8 cellular contexts compared by ENCODE assay signal in the genomic region with DNA sequence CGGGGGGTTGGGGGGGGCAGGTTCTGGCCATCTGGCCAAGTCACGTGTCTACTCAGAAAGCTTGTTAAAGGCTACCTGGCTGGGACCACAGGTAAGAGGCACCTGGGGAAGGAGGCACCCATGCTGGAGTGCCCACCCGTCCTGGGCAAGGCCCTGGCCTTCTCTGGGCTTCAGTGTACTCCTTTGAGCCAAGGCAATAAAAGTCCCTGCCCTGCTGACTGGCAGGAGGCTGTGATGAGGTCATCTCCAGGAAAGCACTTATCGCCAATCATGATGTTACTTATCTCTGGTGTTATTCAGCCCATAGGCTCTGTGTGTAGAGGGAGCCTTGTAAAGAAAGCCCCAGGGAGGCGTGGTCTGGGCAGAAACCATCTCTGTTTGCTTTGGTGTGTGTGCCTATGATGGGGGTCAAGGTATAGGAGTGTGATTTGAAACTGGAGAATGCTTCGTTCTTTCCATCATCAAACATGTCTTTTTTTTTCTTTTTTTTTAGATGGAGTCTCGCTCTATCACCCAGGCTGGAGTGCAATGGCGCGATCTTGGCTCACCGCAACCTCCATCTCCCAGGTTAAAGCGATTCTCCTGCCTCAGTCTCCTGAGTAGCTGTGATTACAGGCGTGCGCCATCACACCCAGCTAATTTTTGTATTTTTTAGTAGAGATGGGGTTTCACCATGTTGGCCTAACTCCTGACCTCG. TPM values are rescaled to one million over a fixed set of nuclear protein-coding genes. Genes with fewer than 3 reads are reported as not detected.
A peak's percentile ranks its signal among the peaks of the same experiment; 100 is the strongest.
DNase-seq lines count a peak whose midpoint lies in the region; ATAC-seq and TF ChIP-seq lines count a peak whose summit lies in the region.

No MANE protein-coding gene starts in this region.

- H3K4me3 ChIP-seq in foreskin fibroblast (ENCODE audit: low read depth in 1 of 2, low read length in 2 of 2) = no peak overlapping the region

- H3K27me3 Mint-ChIP-seq in T-cell = peaks cover 0 to 9% of the 10 kb centered on the region in 2 donors
- H3K27me3 Mint-ChIP-seq in activated CD4-positive, alpha-beta T cell treated with anti-CD3 and anti-CD28 coated beads, Interleukin-2, amount 10 ng/mL, durations not matched to agents 24 days and 14 days = peaks cover 15% of the 10 kb centered on the region

- POLR2A ChIA-PET in T-cell (lab: Charles Lee) = interaction anchor here (0.6 to 0.7 kb wide), 2 partner anchors 11 to 14 kb away, joined by 3 to 4 read pairs; a partner anchor contains a TSS

- no peaks in the 10 kb centered on the region for H3K36me3 Mint-ChIP-seq in T-cell
- no peaks in the 10 kb centered on the region for H3K36me3 Mint-ChIP-seq in activated CD4-positive, alpha-beta T cell treated with anti-CD3 and anti-CD28 coated beads, Interleukin-2, amount 10 ng/mL, durations not matched to agents 24 days and 14 days (ENCODE audit: low read depth)

- CTCF ChIA-PET in T-cell (lab: Charles Lee) = interaction anchor here in 1 of 2 donors (0.6 kb wide), 1 partner anchor 35 kb away, joined by 5 read pairs; no protein-coding TSS in a partner anchor

- ATAC-seq in T-cell (replicated peaks in 1 of 4) (peak in 3 of 4 experiments; percentile 39 to 78 (median 47)), esophagus mucosa (no peak)
- peak; percentile 68 for ATAC-seq in stimulated activated naive CD8-positive, alpha-beta T cell treated with anti-CD3 and anti-CD28 coated beads, Interleukin-15, Interleukin-2, amounts not matched to agents 100 U/mL and 50 U/mL, for 24 hours

- peak overlapping the region in 1 of 3 donors; percentile 64 for H3K4me3 Mint-ChIP-seq in T-cell
- H3K4me3 Mint-ChIP-seq in activated CD4-positive, alpha-beta T cell treated with anti-CD3 and anti-CD28 coated beads, Interleukin-2, amount 10 ng/mL, durations not matched to agents 24 days and 14 days = no peak overlapping the region

- intact Hi-C loops in activated CD4-positive, alpha-beta T cell treated with anti-CD3 and anti-CD28 coated beads, Interleukin-2, amount 10 ng/mL, durations not matched to agents 24 days and 14 days (cut with micrococcal nuclease) = loop anchor here (1.0 kb wide), 1 partner anchor 23 kb away; no protein-coding TSS in a partner anchor

- TF ChIP-seq CTCF in foreskin fibroblast (IDR thresholded peaks at IDR 0.05; ENCODE audit: low read depth, low read length) = no peak

- peak; percentile 100 for DNase-seq in DMS79 (lab: John Stamatoyannopoulos, UW)
- peak; percentile 99 for DNase-seq in NCI-H1092 treated with DMSO at 0.1 percent for 48 hours (lab: John Stamatoyannopoulos, UW)
- DNase-seq in T-cell = peak in 1 of 34 experiments; percentile 8
- peak; percentile 62 to 75 for DNase-seq in foreskin fibroblast
- DNase-seq in stimulated activated naive CD8-positive, alpha-beta T cell treated with anti-CD3 and anti-CD28 coated beads, Interleukin-15, Interleukin-2, amounts not matched to agents 100 U/mL and 50 U/mL, for 24 hours = no peak
- no peak for DNase-seq in activated CD8-positive, alpha-beta memory T cell treated with anti-CD3 and anti-CD28 coated beads, Interleukin-2, amount 50 U/mL, for 48 hours
- no peak for DNase-seq in activated CD4-positive, alpha-beta T cell treated with anti-CD3 and anti-CD28 coated beads, Interleukin-2, amount 10 ng/mL, durations not matched to agents 24 days and 14 days

- H3K4me1 Mint-ChIP-seq in T-cell = peaks cover 22 to 37% (median 32%) of the 10 kb centered on the region in 3 donors
- H3K4me1 Mint-ChIP-seq in activated CD4-positive, alpha-beta T cell treated with anti-CD3 and anti-CD28 coated beads, Interleukin-2, amount 10 ng/mL, durations not matched to agents 24 days and 14 days = peaks cover 13% of the 10 kb centered on the region

- peak overlapping the region in 1 of 2 donors; percentile 64 for H3K27ac Mint-ChIP-seq in T-cell
- no peak overlapping the region for H3K27ac Mint-ChIP-seq in activated CD4-positive, alpha-beta T cell treated with anti-CD3 and anti-CD28 coated beads, Interleukin-2, amount 10 ng/mL, durations not matched to agents 24 days and 14 days

- no peaks in the 10 kb centered on the region for H3K9me3 Mint-ChIP-seq in T-cell
- H3K9me3 Mint-ChIP-seq in activated CD4-positive, alpha-beta T cell treated with anti-CD3 and anti-CD28 coated beads, Interleukin-2, amount 10 ng/mL, durations not matched to agents 24 days and 14 days = no peaks in the 10 kb centered on the region

RNA-seq across cellular contexts. Expression of a gene that starts 2.5 kb away (rescaled TPM):
- total RNA-seq in T-cell (1 to 10 TPM in 1 of 5 donors, under 1 TPM in 2, not detected in 2; 0.53 to 1.3 (median 0.79) TPM), esophagus mucosa (149 TPM)
- not detected in 2 replicates for total RNA-seq in activated CD4-positive, alpha-beta T cell treated with anti-CD3 and anti-CD28 coated beads, Interleukin-2, amount 10 ng/mL, durations not matched to agents 24 days and 14 days

RNA-seq across cellular contexts. Expression of a gene that starts 14.1 kb away (rescaled TPM):
- total RNA-seq in T-cell = 1 to 10 TPM in 4 of 5 donors, under 1 TPM in 1; 0.45 to 7.2 (median 1.8) TPM
- 1.9 TPM for total RNA-seq in esophagus mucosa
- 1.3 and 1.9 TPM in 2 replicates for total RNA-seq in activated CD4-positive, alpha-beta T cell treated with anti-CD3 and anti-CD28 coated beads, Interleukin-2, amount 10 ng/mL, durations not matched to agents 24 days and 14 days

RNA-seq across cellular contexts. Expression of a gene that starts 32.7 kb away (rescaled TPM):
- not detected for total RNA-seq in T-cell
- not detected for total RNA-seq in esophagus mucosa
- total RNA-seq in activated CD4-positive, alpha-beta T cell treated with anti-CD3 and anti-CD28 coated beads, Interleukin-2, amount 10 ng/mL, durations not matched to agents 24 days and 14 days = not detected in 2 replicates

RNA-seq across cellular contexts. Expression of a gene that starts 58.2 kb away (rescaled TPM):
- total RNA-seq in T-cell = under 1 TPM in 2 of 5 donors, not detected in 3; 0.26 to 0.50 TPM
- 0.64 TPM for total RNA-seq in esophagus mucosa
- total RNA-seq in activated CD4-positive, alpha-beta T cell treated with anti-CD3 and anti-CD28 coated beads, Interleukin-2, amount 10 ng/mL, durations not matched to agents 24 days and 14 days = not detected in 2 replicates

Comparison
In these comparisons a context has a peak if more than half of its experiments do, and no peak if none do; other contexts are left out.
1. DNase-seq: peak in DMS79 (single experiment), NCI-H1092 treated with DMSO at 0.1 percent for 48 hours (single experiment) and foreskin fibroblast (2 of 2); none in stimulated activated naive CD8-positive, alpha-beta T cell treated with anti-CD3 and anti-CD28 coated beads, Interleukin-15, Interleukin-2, amounts not matched to agents 100 U/mL and 50 U/mL, for 24 hours (single experiment), activated CD8-positive, alpha-beta memory T cell treated with anti-CD3 and anti-CD28 coated beads, Interleukin-2, amount 50 U/mL, for 48 hours (single experiment) and activated CD4-positive, alpha-beta T cell treated with anti-CD3 and anti-CD28 coated beads, Interleukin-2, amount 10 ng/mL, durations not matched to agents 24 days and 14 days (single experiment).
2. RNA of a gene that starts 2.5 kb away (total RNA-seq): 149 TPM in esophagus mucosa (single experiment); 0.53 to 1.3 TPM in T-cell and not detected in activated CD4-positive, alpha-beta T cell treated with anti-CD3 and anti-CD28 coated beads, Interleukin-2, amount 10 ng/mL, durations not matched to agents 24 days and 14 days; every median in the first group is over 10 times any median in the second.